In genomic region chr2:237818066-237818473, GRCh38 we compare ENCODE assay signal across 16 cellular contexts. TPM values are rescaled to one million over a fixed set of nuclear protein-coding genes. Genes with fewer than 3 reads are reported as not detected.
A peak's percentile ranks its signal among the peaks of the same experiment; 100 is the strongest.
DNase-seq lines count a peak whose midpoint lies in the region; ATAC-seq lines count a peak whose summit lies in the region.
"Had no signal": no experiment of that assay in that cellular context is flagged by ENCODE, and none has a peak within 500 bp of the region (broad histone marks: within the 10 kb centered on the region; RNA-seq: fewer than 3 reads in every experiment).

No MANE protein-coding gene starts in this region.

- no peaks in the 10 kb centered on the region for H3K36me3 Mint-ChIP-seq in activated CD4-positive, alpha-beta T cell treated with anti-CD3 and anti-CD28 coated beads for 36 hours (ENCODE audit: low read depth)

- no peak for ATAC-seq in activated CD4-positive, alpha-beta T cell treated with anti-CD3 and anti-CD28 coated beads for 36 hours
- ATAC-seq in GM21619 (IDR thresholded peaks at IDR 0.05; ENCODE audit: unreplicated experiment), result no peak
- ATAC-seq in GM18520 (IDR thresholded peaks at IDR 0.05; ENCODE audit: unreplicated experiment), result no peak

- peaks cover 19% of the 10 kb centered on the region for H3K4me1 Mint-ChIP-seq in activated CD4-positive, alpha-beta T cell treated with anti-CD3 and anti-CD28 coated beads for 36 hours
- H3K4me1 Mint-ChIP-seq: H9 had no signal

- no peak overlapping the region for H3K4me3 Mint-ChIP-seq in activated CD4-positive, alpha-beta T cell treated with anti-CD3 and anti-CD28 coated beads for 36 hours
- H3K4me3 Mint-ChIP-seq: H9 had no signal

- H3K9me3 Mint-ChIP-seq in activated CD4-positive, alpha-beta T cell treated with anti-CD3 and anti-CD28 coated beads for 36 hours (ENCODE audit: low read depth), result no peaks in the 10 kb centered on the region
- H3K9me3 Mint-ChIP-seq: H9 had no signal

- peak overlapping the region; percentile 21 for H3K27ac Mint-ChIP-seq in activated CD4-positive, alpha-beta T cell treated with anti-CD3 and anti-CD28 coated beads for 36 hours
- H3K27ac Mint-ChIP-seq: H9 had no signal

- DNase-seq in activated CD4-positive, alpha-beta T cell treated with anti-CD3 and anti-CD28 coated beads for 36 hours, result no peak
- DNase-seq in activated CD4-positive, alpha-beta T cell treated with anti-CD3 and anti-CD28 coated beads for 4 hours, result no peak
- peak; percentile 5 for DNase-seq in T1000 (lab: John Stamatoyannopoulos, UW)
- peak; percentile 58 for DNase-seq in fibroblast of the conjunctiva (ENCODE audit: low read depth)
- peak; percentile 48 for DNase-seq in stromal cell of bone marrow (ENCODE audit: low read depth)
- no peak for DNase-seq in effector CD4-positive, alpha-beta T cell
- DNase-seq: ACHN; activated T-cell treated with anti-CD3 and anti-CD28 coated beads for 4 hours; effector CD8-positive, alpha-beta T cell; H9; NCI-H1436 treated with DMSO at 0.1 percent for 48 hours; NCI-H82; stimulated activated CD4-positive, alpha-beta T cell treated with anti-CD3 and anti-CD28 coated beads, Interleukin-15, amount 100 ng/mL, for 24 hours; WERI-Rb-1 had no signal

- POLR2A ChIA-PET in activated CD4-positive, alpha-beta T cell treated with anti-CD3 and anti-CD28 coated beads for 36 hours (lab: Charles Lee), result no interaction called here

- CTCF ChIA-PET in activated CD4-positive, alpha-beta T cell treated with anti-CD3 and anti-CD28 coated beads for 36 hours (lab: Charles Lee), result no interaction called here

- no peaks in the 10 kb centered on the region for H3K27me3 Mint-ChIP-seq in activated CD4-positive, alpha-beta T cell treated with anti-CD3 and anti-CD28 coated beads for 36 hours

- intact Hi-C loops in activated CD4-positive, alpha-beta T cell treated with anti-CD3 and anti-CD28 coated beads for 36 hours (cut with DNase I, micrococcal nuclease), result loop anchor here in 1 of 2 experiments (5.0 kb wide), 2 partner anchors 179 to 236 kb away; no protein-coding TSS in a partner anchor

RNA-seq across cellular contexts. Expression of gene RBM44, which starts 19.5 kb away (rescaled TPM):
- total RNA-seq in activated CD4-positive, alpha-beta T cell treated with anti-CD3 and anti-CD28 coated beads for 36 hours, result 1 to 10 TPM in 1 of 2 experiments, under 1 TPM in 1; 0.94 to 1.4 TPM

RNA-seq across cellular contexts. Expression of gene RAMP1, which starts 41.4 kb away (rescaled TPM):
- under 1 TPM; 0.30 to 0.32 TPM for total RNA-seq in activated CD4-positive, alpha-beta T cell treated with anti-CD3 and anti-CD28 coated beads for 36 hours

Comparison
In these comparisons a context has a peak if more than half of its experiments do, and no peak if none do; other contexts are left out.
1. DNase-seq: peak in T1000 (single experiment), fibroblast of the conjunctiva (single experiment) and stromal cell of bone marrow (single experiment); none in activated CD4-positive, alpha-beta T cell treated with anti-CD3 and anti-CD28 coated beads for 36 hours (single experiment), activated CD4-positive, alpha-beta T cell treated with anti-CD3 and anti-CD28 coated beads for 4 hours (0 of 2) and effector CD4-positive, alpha-beta T cell (single experiment).